29 cellular contexts compared by ENCODE assay signal in the genomic region with DNA sequence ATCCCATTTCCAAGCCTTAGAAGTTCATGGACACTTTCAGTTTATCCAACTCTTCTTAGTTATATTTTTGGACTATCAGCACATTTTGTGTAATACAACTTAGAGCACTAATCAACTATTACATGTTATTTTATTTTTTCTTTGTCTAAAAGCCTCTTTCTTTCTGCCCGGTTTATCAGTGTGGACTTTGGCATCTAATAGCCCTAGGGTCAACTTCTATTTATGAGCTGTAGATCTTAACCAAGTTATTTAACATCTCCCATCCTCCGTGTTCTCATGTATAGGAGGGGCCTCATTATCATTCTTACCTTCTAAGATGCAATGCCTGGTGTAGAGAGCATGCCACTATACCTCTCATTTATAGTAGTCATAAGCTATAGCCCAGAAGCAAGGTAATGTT. TPM values are rescaled to one million over a fixed set of nuclear protein-coding genes. Genes with fewer than 3 reads are reported as not detected.
DNase-seq lines count a peak whose midpoint lies in the region; ATAC-seq, FAIRE-seq and TF ChIP-seq lines count a peak whose summit lies in the region.
"Had no signal": no experiment of that assay in that cellular context is flagged by ENCODE, and none has a peak within 500 bp of the region (broad histone marks: within the 10 kb centered on the region; RNA-seq: fewer than 3 reads in every experiment).

No MANE protein-coding gene starts in this region.

- no peak for DNase-seq in CD4-positive, CD25-positive, alpha-beta regulatory T cell
- DNase-seq in Caco-2 (peak in 1 of 2 experiments; percentile 16), natural killer cell (no peak), small intestine (peak; percentile 59), RWPE1 (ENCODE audit: low spot score) (no peak), NCI-H82 (lab: John Stamatoyannopoulos, UW) (no peak)
- DNase-seq: 8988T; ACHN; BE2C; C1 segment of cervical spinal cord; CD4-positive, alpha-beta T cell; CD8-positive, alpha-beta T cell; DMS 273 treated with DMSO at 0.1 percent for 48 hours; DMS153; DMS53; DMS79; DND-41; EL; GDM1 had no signal

- intact Hi-C loops in Caco-2 (cut with micrococcal nuclease; ENCODE audit: unreplicated experiment) (no loop called here), natural killer cell (cut with micrococcal nuclease) (loop anchor here (10.0 kb wide), 1 partner anchor 336 kb away; no protein-coding TSS in a partner anchor)

- TF ChIP-seq CTCF in Caco-2 (IDR thresholded peaks at IDR 0.05; ENCODE audit: insufficient read depth in 1 of 2, low read depth in 1 of 2, low read length in 1 of 2, severe bottlenecking in 1 of 2, unreplicated experiment in 1 of 2) (no peak), natural killer cell (IDR thresholded peaks at IDR 0.05) (no peak), RWPE1 (conservative IDR thresholded peaks at IDR 0.05; ENCODE audit: low read depth) (no peak)

- no peak overlapping the region for H3K27ac Mint-ChIP-seq in CD4-positive, CD25-positive, alpha-beta regulatory T cell
- H3K27ac Mint-ChIP-seq in Caco-2 (ENCODE audit: unreplicated experiment) (no peak overlapping the region), natural killer cell (peak overlapping the region; percentile 17 to 37)
- H3K27ac Mint-ChIP-seq: CD14-positive monocyte; CD8-positive, alpha-beta T cell had no signal

- peak overlapping the region in 3 of 4 donors; percentile 2 to 93 (median 70) for H3K4me3 Mint-ChIP-seq in CD4-positive, CD25-positive, alpha-beta regulatory T cell
- H3K4me3 Mint-ChIP-seq in Caco-2 (ENCODE audit: unreplicated experiment) (peak overlapping the region; percentile 11), natural killer cell (no peak overlapping the region)

- peaks cover 31 to 64% (median 49%) of the 10 kb centered on the region in 4 donors for H3K4me1 Mint-ChIP-seq in CD4-positive, CD25-positive, alpha-beta regulatory T cell
- peaks cover 34% of the 10 kb centered on the region for H3K4me1 Mint-ChIP-seq in Caco-2 (ENCODE audit: low read depth, unreplicated experiment)
- H3K4me1 Mint-ChIP-seq in natural killer cell: peaks cover 60 to 63% of the 10 kb centered on the region in 2 donors

- peak overlapping the region; percentile 97 for H3K4me3 ChIP-seq in CD4-positive, CD25-positive, alpha-beta regulatory T cell (ENCODE audit: low read depth, low read length)
- H3K4me3 ChIP-seq in Caco-2 (ENCODE audit: low read depth, low read length) (no peak overlapping the region), small intestine (ENCODE audit: low read depth in 1 of 2, low read length in 2 of 2) (no peak overlapping the region)
- H3K4me3 ChIP-seq: BLaER1, GM12878 had no signal

- no peak for FAIRE-seq in small intestine (lab: Jason Lieb, UNC)
- FAIRE-seq: A204.1, GM12878, GM12892, GM18507 had no signal

- POLR2A ChIA-PET in Caco-2 (lab: Charles Lee) (no interaction called here), RWPE1 (lab: Yijun Ruan, JAX; ENCODE audit: low non-redundant PET) (no interaction called here)

- 11 to 66% (median 42%) methylated on average over 2 of the region's 2 CpGs for WGBS in small intestine, 3 donors

- no TSS peak for BruUV-seq in Caco-2 (replicated peaks; lab: Mats Ljungman, UMichigan)

- H3K27me3 Mint-ChIP-seq in CD4-positive, CD25-positive, alpha-beta regulatory T cell: no peaks in the 10 kb centered on the region
- H3K27me3 Mint-ChIP-seq in Caco-2 (ENCODE audit: insufficient read depth, unreplicated experiment) (no peaks in the 10 kb centered on the region), natural killer cell (ENCODE audit: low read depth in 2 of 2) (no peaks in the 10 kb centered on the region)
- H3K27me3 Mint-ChIP-seq: CD4-positive, alpha-beta T cell had no signal

- ATAC-seq in CD4-positive, CD25-positive, alpha-beta regulatory T cell (ENCODE audit: low read depth in 2 of 2): no peak
- ATAC-seq in natural killer cell (no peak), HG03025 (IDR thresholded peaks at IDR 0.05; ENCODE audit: low FRiP score, unreplicated experiment) (no peak)
- ATAC-seq: CD8-positive, alpha-beta T cell; GM12878 had no signal

- peaks cover 37% of the 10 kb centered on the region for H3K36me3 ChIP-seq in CD4-positive, CD25-positive, alpha-beta regulatory T cell (ENCODE audit: control insufficient read depth, insufficient read depth, low read length)
- no peaks in the 10 kb centered on the region for H3K36me3 ChIP-seq in Caco-2 (ENCODE audit: control insufficient read depth, insufficient read depth, low read length)
- no peaks in the 10 kb centered on the region for H3K36me3 ChIP-seq in small intestine (ENCODE audit: control insufficient read depth in 2 of 2, insufficient read depth in 2 of 2, low read length in 2 of 2)
- H3K36me3 ChIP-seq: BE2C, BLaER1 had no signal

- H3K9me3 ChIP-seq in CD4-positive, CD25-positive, alpha-beta regulatory T cell (ENCODE audit: control insufficient read depth in 2 of 2, low read length in 2 of 2): no peaks in the 10 kb centered on the region
- no peaks in the 10 kb centered on the region for H3K9me3 ChIP-seq in Caco-2
- H3K9me3 ChIP-seq in small intestine (ENCODE audit: control insufficient read depth, low read depth): no peaks in the 10 kb centered on the region
- H3K9me3 ChIP-seq: BE2C had no signal

- CTCF ChIA-PET in Caco-2 (lab: Charles Lee) (no interaction called here), RWPE1 (lab: Yijun Ruan, JAX) (no interaction called here)

- peaks cover 50% of the 10 kb centered on the region for H3K36me3 Mint-ChIP-seq in CD4-positive, CD25-positive, alpha-beta regulatory T cell
- H3K36me3 Mint-ChIP-seq in Caco-2 (ENCODE audit: insufficient read depth, unreplicated experiment): no peaks in the 10 kb centered on the region
- peaks cover 32% of the 10 kb centered on the region for H3K36me3 Mint-ChIP-seq in natural killer cell

- H3K27ac ChIP-seq in CD4-positive, CD25-positive, alpha-beta regulatory T cell (ENCODE audit: insufficient read depth, low read length, poor library complexity, severe bottlenecking): no peak overlapping the region
- no peak overlapping the region for H3K27ac ChIP-seq in small intestine (ENCODE audit: low read depth in 1 of 2, low read length in 1 of 2)
- no peak overlapping the region for H3K27ac ChIP-seq in RWPE1
- H3K27ac ChIP-seq: BLaER1 had no signal

- H3K27me3 ChIP-seq in CD4-positive, CD25-positive, alpha-beta regulatory T cell (ENCODE audit: control insufficient read depth, insufficient read depth, low read length): no peaks in the 10 kb centered on the region
- no peaks in the 10 kb centered on the region for H3K27me3 ChIP-seq in Caco-2 (replicated peaks; ENCODE audit: control insufficient read depth, insufficient read depth, low read length)
- no peaks in the 10 kb centered on the region for H3K27me3 ChIP-seq in small intestine (ENCODE audit: control insufficient read depth in 2 of 2, insufficient read depth in 2 of 2, low read length in 2 of 2)
- H3K27me3 ChIP-seq: BE2C, BLaER1 had no signal

- H3K9me3 Mint-ChIP-seq in CD4-positive, CD25-positive, alpha-beta regulatory T cell: peaks cover 0 to 2% (median 1%) of the 10 kb centered on the region in 7 donors
- H3K9me3 Mint-ChIP-seq in Caco-2 (ENCODE audit: unreplicated experiment) (peaks cover 28% of the 10 kb centered on the region), natural killer cell (no peaks in the 10 kb centered on the region)
- H3K9me3 Mint-ChIP-seq: CD4-positive, alpha-beta T cell; CD8-positive, alpha-beta T cell had no signal

- peaks cover 29% of the 10 kb centered on the region for H3K4me1 ChIP-seq in CD4-positive, CD25-positive, alpha-beta regulatory T cell (ENCODE audit: control insufficient read depth, insufficient read depth, low read length, poor library complexity, severe bottlenecking)
- H3K4me1 ChIP-seq in Caco-2 (peaks cover 26% of the 10 kb centered on the region), small intestine (ENCODE audit: control insufficient read depth in 2 of 2, insufficient read depth in 1 of 2, low read depth in 1 of 2, low read length in 1 of 2) (peaks cover 0 to 9% of the 10 kb centered on the region in 2 donors)
- H3K4me1 ChIP-seq: BE2C, BLaER1 had no signal

RNA-seq across cellular contexts. Expression of a gene that starts 4.4 kb away (rescaled TPM):
- 109 TPM for total RNA-seq in CD4-positive, CD25-positive, alpha-beta regulatory T cell
- polyA plus RNA-seq in CD4-positive, CD25-positive, alpha-beta regulatory T cell: 100 to 1,000 TPM; 318 to 445 (median 387) TPM
- total RNA-seq in Caco-2 (2022) (0.77 and 1.5 TPM in 2 replicates), natural killer cell (100 to 1,000 TPM in 2 of 3 donors, 10 to 100 TPM in 1; 54.7 to 113 (median 110) TPM)
- 100 to 1,000 TPM in 1 of 3 donors, 10 to 100 TPM in 2; 67.3 to 145 (median 73.8) TPM for polyA plus RNA-seq in small intestine
- total RNA-seq: G401 had no signal

RNA-seq across cellular contexts. Expression of a gene that starts 5.8 kb away (rescaled TPM):
- 67.5 TPM for total RNA-seq in CD4-positive, CD25-positive, alpha-beta regulatory T cell
- polyA plus RNA-seq in CD4-positive, CD25-positive, alpha-beta regulatory T cell: 100 to 1,000 TPM; 104 to 208 (median 141) TPM
- total RNA-seq in Caco-2 (2022) (0.86 and 1.4 TPM in 2 replicates), natural killer cell (100 to 1,000 TPM in 1 of 3 donors, 10 to 100 TPM in 2; 89.3 to 117 (median 93.8) TPM)
- polyA plus RNA-seq in small intestine: 100 to 1,000 TPM in 2 of 3 donors, 10 to 100 TPM in 1; 69.3 to 392 (median 102) TPM
- total RNA-seq: G401 had no signal

RNA-seq across cellular contexts. Expression of a gene that starts 17.7 kb away (rescaled TPM):
- not detected for total RNA-seq in CD4-positive, CD25-positive, alpha-beta regulatory T cell
- under 1 TPM in 1 of 4 donors, not detected in 3; 0.24 TPM for polyA plus RNA-seq in CD4-positive, CD25-positive, alpha-beta regulatory T cell
- total RNA-seq in Caco-2 (2022) (1.4 and 1.5 TPM in 2 replicates), natural killer cell (1 to 10 TPM; 1.1 to 1.6 (median 1.3) TPM)
- polyA plus RNA-seq in small intestine: 10 to 100 TPM in 1 of 3 donors, 1 to 10 TPM in 2; 4.7 to 15.1 (median 7.0) TPM
- total RNA-seq: A673; CD4-positive, alpha-beta T cell; CD8-positive, alpha-beta T cell; Daoy; G401; GM12878 had no signal
- polyA plus RNA-seq: GM12878 had no signal

Comparison
In these comparisons a context has a peak if more than half of its experiments do, and no peak if none do; other contexts are left out.
1. H3K27ac Mint-ChIP-seq: peak in natural killer cell (2 of 2); none in CD4-positive, CD25-positive, alpha-beta regulatory T cell (0 of 3) and Caco-2 (single experiment).
2. RNA of a gene that starts 4.4 kb away (total RNA-seq): 54.7 to 113 TPM in natural killer cell and 109 TPM in CD4-positive, CD25-positive, alpha-beta regulatory T cell (single experiment); 0.77 to 1.5 TPM in Caco-2; every median in the first group is over 10 times any median in the second.
3. RNA of a gene that starts 5.8 kb away (total RNA-seq): 89.3 to 117 TPM in natural killer cell and 67.5 TPM in CD4-positive, CD25-positive, alpha-beta regulatory T cell (single experiment); 0.86 to 1.4 TPM in Caco-2; every median in the first group is over 10 times any median in the second.